ENCODE assay signal across 8 cellular contexts in genomic region chr5:127088226-127088625, GRCh38. TPM values are rescaled to one million over a fixed set of nuclear protein-coding genes. Genes with fewer than 3 reads are reported as not detected.
DNase-seq lines count a peak whose midpoint lies in the region; TF ChIP-seq lines count a peak whose summit lies in the region.
"Had no signal": no experiment of that assay in that cellular context is flagged by ENCODE, and none has a peak within 500 bp of the region (broad histone marks: within the 10 kb centered on the region; RNA-seq: fewer than 3 reads in every experiment).

No MANE protein-coding gene starts in this region.

- H3K4me3 ChIP-seq in epithelial cell of esophagus (ENCODE audit: low read length) = no peak overlapping the region

- TF ChIP-seq CTCF in epithelial cell of esophagus (IDR thresholded peaks at IDR 0.05; ENCODE audit: insufficient read depth, low read depth, low read length, missing control alignments) = no peak

- H3K9me3 Mint-ChIP-seq in T-helper 2 cell treated with Interferon-gamma antibody and Interleukin-4, amounts not matched to agents 5 μg/mL and 100 μg/mL, for 36 hours = no peaks in the 10 kb centered on the region
- H3K9me3 Mint-ChIP-seq in activated CD4-positive, alpha-beta memory T cell treated with anti-CD3 and anti-CD28 coated beads, Interleukin-2, amount 10 ng/mL, durations not matched to agents 7 days and 5 days = no peaks in the 10 kb centered on the region

- CTCF ChIA-PET in activated CD4-positive, alpha-beta memory T cell treated with anti-CD3 and anti-CD28 coated beads, Interleukin-2, amount 10 ng/mL, durations not matched to agents 7 days and 5 days (lab: Charles Lee) = interaction anchor here (1.1 kb wide), 1 partner anchor 39 kb away, joined by 3 read pairs; no protein-coding TSS in a partner anchor

- POLR2A ChIA-PET in activated CD4-positive, alpha-beta memory T cell treated with anti-CD3 and anti-CD28 coated beads, Interleukin-2, amount 10 ng/mL, durations not matched to agents 7 days and 5 days (lab: Charles Lee) = no interaction called here

- H3K36me3 Mint-ChIP-seq in T-helper 2 cell treated with Interferon-gamma antibody and Interleukin-4, amounts not matched to agents 5 μg/mL and 100 μg/mL, for 36 hours (ENCODE audit: low read depth) = no peaks in the 10 kb centered on the region
- H3K36me3 Mint-ChIP-seq in activated CD4-positive, alpha-beta memory T cell treated with anti-CD3 and anti-CD28 coated beads, Interleukin-2, amount 10 ng/mL, durations not matched to agents 7 days and 5 days (ENCODE audit: low read depth) = no peaks in the 10 kb centered on the region

- peaks cover 6% of the 10 kb centered on the region for H3K4me1 Mint-ChIP-seq in T-helper 2 cell treated with Interferon-gamma antibody and Interleukin-4, amounts not matched to agents 5 μg/mL and 100 μg/mL, for 36 hours (ENCODE audit: low read depth)
- no peaks in the 10 kb centered on the region for H3K4me1 Mint-ChIP-seq in activated CD4-positive, alpha-beta memory T cell treated with anti-CD3 and anti-CD28 coated beads, Interleukin-2, amount 10 ng/mL, durations not matched to agents 7 days and 5 days

- no peak overlapping the region for H3K4me3 Mint-ChIP-seq in T-helper 2 cell treated with Interferon-gamma antibody and Interleukin-4, amounts not matched to agents 5 μg/mL and 100 μg/mL, for 36 hours
- no peak overlapping the region for H3K4me3 Mint-ChIP-seq in activated CD4-positive, alpha-beta memory T cell treated with anti-CD3 and anti-CD28 coated beads, Interleukin-2, amount 10 ng/mL, durations not matched to agents 7 days and 5 days

- no peak overlapping the region for H3K27ac Mint-ChIP-seq in T-helper 2 cell treated with Interferon-gamma antibody and Interleukin-4, amounts not matched to agents 5 μg/mL and 100 μg/mL, for 36 hours
- H3K27ac Mint-ChIP-seq in activated CD4-positive, alpha-beta memory T cell treated with anti-CD3 and anti-CD28 coated beads, Interleukin-2, amount 10 ng/mL, durations not matched to agents 7 days and 5 days = no peak overlapping the region

- no peaks in the 10 kb centered on the region for H3K27me3 Mint-ChIP-seq in T-helper 2 cell treated with Interferon-gamma antibody and Interleukin-4, amounts not matched to agents 5 μg/mL and 100 μg/mL, for 36 hours (ENCODE audit: low read depth)
- H3K27me3 Mint-ChIP-seq in activated CD4-positive, alpha-beta memory T cell treated with anti-CD3 and anti-CD28 coated beads, Interleukin-2, amount 10 ng/mL, durations not matched to agents 7 days and 5 days = peaks cover 3% of the 10 kb centered on the region

- DNase-seq in GM04503 (ENCODE audit: low read depth) = peak; percentile 92
- DNase-seq in NCI-H226 = peak; percentile 98
- DNase-seq in epithelial cell of esophagus (ENCODE audit: low read depth) = peak; percentile 98
- DNase-seq in renal cortical epithelial cell (ENCODE audit: low read depth) = peak; percentile 88
- DNase-seq in D341Med (ENCODE audit: low spot score) = no peak
- DNase-seq in T-helper 2 cell treated with Interferon-gamma antibody and Interleukin-4, amounts not matched to agents 5 μg/mL and 100 μg/mL, for 36 hours (ENCODE audit: low spot score) = no peak
- DNase-seq in activated CD4-positive, alpha-beta memory T cell treated with anti-CD3 and anti-CD28 coated beads, Interleukin-2, amount 10 ng/mL, durations not matched to agents 7 days and 5 days = no peak
- DNase-seq: nucleus accumbens had no signal

RNA-seq across cellular contexts. Expression of gene C5orf63, which starts 14.9 kb away (rescaled TPM):
- total RNA-seq in renal cortical epithelial cell = 2.4 and 5.6 TPM in 2 replicates
- total RNA-seq in activated CD4-positive, alpha-beta memory T cell treated with anti-CD3 and anti-CD28 coated beads, Interleukin-2, amount 10 ng/mL, durations not matched to agents 7 days and 5 days = 1 to 10 TPM; 6.6 to 7.1 TPM

RNA-seq across cellular contexts. Expression of gene MARCHF3, which starts 57.9 kb away (rescaled TPM):
- total RNA-seq in renal cortical epithelial cell = 1.0 and 1.7 TPM in 2 replicates
- under 1 TPM; 0.68 to 0.70 TPM for total RNA-seq in activated CD4-positive, alpha-beta memory T cell treated with anti-CD3 and anti-CD28 coated beads, Interleukin-2, amount 10 ng/mL, durations not matched to agents 7 days and 5 days

Comparison
In these comparisons a context has a peak if more than half of its experiments do, and no peak if none do; other contexts are left out.
1. DNase-seq: peak in GM04503 (single experiment), NCI-H226 (single experiment), epithelial cell of esophagus (single experiment) and renal cortical epithelial cell (single experiment); none in D341Med (single experiment), T-helper 2 cell treated with Interferon-gamma antibody and Interleukin-4, amounts not matched to agents 5 μg/mL and 100 μg/mL, for 36 hours (single experiment) and activated CD4-positive, alpha-beta memory T cell treated with anti-CD3 and anti-CD28 coated beads, Interleukin-2, amount 10 ng/mL, durations not matched to agents 7 days and 5 days (single experiment).